In the genomic region with DNA sequence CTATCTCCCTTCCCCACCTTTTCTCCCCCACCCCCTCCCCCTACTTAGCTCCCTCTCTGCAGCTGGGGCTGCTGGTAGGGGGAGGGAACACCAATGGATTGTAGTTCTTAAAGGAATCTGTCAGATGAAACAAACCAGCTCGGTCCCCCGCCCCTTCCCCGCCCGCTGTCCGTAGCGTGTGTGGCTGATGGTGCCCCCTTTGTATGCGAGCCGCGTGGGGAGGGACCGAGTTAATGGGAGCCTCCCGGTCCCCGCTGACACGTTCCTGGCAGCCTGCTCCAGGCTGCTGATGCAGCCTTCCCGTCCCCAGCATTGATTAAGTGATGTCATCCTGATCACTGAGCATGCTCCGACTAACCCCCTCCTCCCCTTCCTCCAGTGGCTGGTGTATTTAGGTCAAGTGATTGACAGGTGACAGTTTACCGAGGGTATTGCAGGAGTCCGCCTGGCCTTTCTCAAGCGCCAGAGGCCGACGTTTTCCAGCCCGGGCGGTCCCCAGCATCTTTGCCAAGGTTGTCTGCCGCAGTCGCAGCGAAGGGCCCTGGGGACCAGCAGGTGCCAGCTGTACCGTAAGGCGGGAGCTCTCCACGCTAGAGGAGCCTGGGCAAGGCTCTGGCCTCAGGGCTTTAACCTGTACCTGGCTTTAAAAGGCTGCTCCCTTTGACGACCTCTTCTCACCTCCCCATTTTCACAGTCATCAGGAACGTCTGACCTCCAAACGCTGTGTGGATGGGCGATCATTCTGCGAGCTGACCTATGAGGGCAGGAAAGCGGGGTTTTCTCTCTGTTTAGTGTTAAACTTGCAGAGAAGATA, we compare ENCODE assay signal across 8 cellular contexts. TPM values are rescaled to one million over a fixed set of nuclear protein-coding genes. Genes with fewer than 3 reads are reported as not detected.
DNase-seq lines count a peak whose midpoint lies in the region; ATAC-seq and TF ChIP-seq lines count a peak whose summit lies in the region.

No MANE protein-coding gene starts in this region.

- ATAC-seq in activated CD8-positive, alpha-beta memory T cell treated with anti-CD3 and anti-CD28 coated beads, Interleukin-2, amount 10 ng/mL, durations not matched to agents 7 days and 5 days: peak; percentile 46
- ATAC-seq in HG03175 (IDR thresholded peaks at IDR 0.05; ENCODE audit: unreplicated experiment): no peak

- no peak overlapping the region for H3K9ac ChIP-seq in parathyroid adenoma

- 9 to 13% methylated on average over 11 to 18 of the region's 34 CpGs for WGBS in esophagus squamous epithelium, 2 donors

- H3K4me3 Mint-ChIP-seq in activated CD8-positive, alpha-beta memory T cell treated with anti-CD3 and anti-CD28 coated beads, Interleukin-2, amount 10 ng/mL, durations not matched to agents 7 days and 5 days: peak overlapping the region; percentile 79

- CTCF ChIA-PET in activated CD8-positive, alpha-beta memory T cell treated with anti-CD3 and anti-CD28 coated beads, Interleukin-2, amount 10 ng/mL, durations not matched to agents 7 days and 5 days (lab: Charles Lee): no interaction called here

- H2AFZ ChIP-seq in parathyroid adenoma: peak overlapping the region; percentile 82

- no peak for TF ChIP-seq CTCF in GM13977 (IDR thresholded peaks at IDR 0.05; ENCODE audit: extremely low read depth, insufficient read depth, missing control alignments)
- TF ChIP-seq CTCF in esophagus squamous epithelium (IDR thresholded peaks at IDR 0.05): no peak
- no peak for TF ChIP-seq CTCF in parathyroid adenoma (IDR thresholded peaks at IDR 0.05)

- peaks cover 19% of the 10 kb centered on the region for H3K4me1 Mint-ChIP-seq in activated CD8-positive, alpha-beta memory T cell treated with anti-CD3 and anti-CD28 coated beads, Interleukin-2, amount 10 ng/mL, durations not matched to agents 7 days and 5 days

- peak overlapping the region; percentile 20 for H3K4me2 ChIP-seq in parathyroid adenoma (ENCODE audit: low read length)

- TF ChIP-seq POLR2A in esophagus squamous epithelium (IDR thresholded peaks at IDR 0.05): peak in 1 of 4 donors; percentile 37

- in situ Hi-C loops in GM13977 (cut with MboI; ENCODE audit: low pct_unique_long_range_greater_than_20kb, low sequenced_read_pairs, unreplicated experiment): no loop called here

- peaks cover 15 to 29% (median 21%) of the 10 kb centered on the region in 3 donors for H3K4me1 ChIP-seq in esophagus squamous epithelium
- H3K4me1 ChIP-seq in parathyroid adenoma: no peaks in the 10 kb centered on the region

- H3K9me3 Mint-ChIP-seq in activated CD8-positive, alpha-beta memory T cell treated with anti-CD3 and anti-CD28 coated beads, Interleukin-2, amount 10 ng/mL, durations not matched to agents 7 days and 5 days (ENCODE audit: low read depth): no peaks in the 10 kb centered on the region

- H3K27me3 ChIP-seq in esophagus squamous epithelium (peaks cover 9 to 81% (median 21%) of the 10 kb centered on the region in 4 donors), parathyroid adenoma (ENCODE audit: control insufficient read depth, insufficient read depth, low read length) (no peaks in the 10 kb centered on the region)

- H3K9me3 ChIP-seq in esophagus squamous epithelium: peaks cover 0 to 14% (median 0%) of the 10 kb centered on the region in 3 donors
- H3K9me3 ChIP-seq in parathyroid adenoma (ENCODE audit: control insufficient read depth, low read length): no peaks in the 10 kb centered on the region

- intact Hi-C loops in esophagus squamous epithelium (cut with DNase I): no loop called here

- H3K27ac Mint-ChIP-seq in activated CD8-positive, alpha-beta memory T cell treated with anti-CD3 and anti-CD28 coated beads, Interleukin-2, amount 10 ng/mL, durations not matched to agents 7 days and 5 days: no peak overlapping the region

- peaks cover 20% of the 10 kb centered on the region for H3K27me3 Mint-ChIP-seq in activated CD8-positive, alpha-beta memory T cell treated with anti-CD3 and anti-CD28 coated beads, Interleukin-2, amount 10 ng/mL, durations not matched to agents 7 days and 5 days

- no peaks in the 10 kb centered on the region for H3K79me2 ChIP-seq in parathyroid adenoma

- peak overlapping the region in 1 of 4 donors; percentile 7 for H3K27ac ChIP-seq in esophagus squamous epithelium
- no peak overlapping the region for H3K27ac ChIP-seq in parathyroid adenoma

- DNase-seq in GM13977 (ENCODE audit: low spot score): peak; percentile 79
- peak; percentile 82 to 93 for DNase-seq in NCI-H2081 (lab: John Stamatoyannopoulos, UW)
- peak; percentile 76 for DNase-seq in activated CD8-positive, alpha-beta memory T cell treated with anti-CD3 and anti-CD28 coated beads, Interleukin-2, amount 10 ng/mL, durations not matched to agents 7 days and 5 days
- DNase-seq in esophagus squamous epithelium (lab: John Stamatoyannopoulos, UW): no peak
- no peak for DNase-seq in UCSD-AML1 (lab: John Stamatoyannopoulos, UW; ENCODE audit: unreplicated experiment)
- DNase-seq in ureter (ENCODE audit: low spot score): no peak

- H3K36me3 Mint-ChIP-seq in activated CD8-positive, alpha-beta memory T cell treated with anti-CD3 and anti-CD28 coated beads, Interleukin-2, amount 10 ng/mL, durations not matched to agents 7 days and 5 days: peaks cover 9% of the 10 kb centered on the region

- H3K36me3 ChIP-seq in esophagus squamous epithelium (no peaks in the 10 kb centered on the region), parathyroid adenoma (ENCODE audit: control insufficient read depth, insufficient read depth, low read length) (no peaks in the 10 kb centered on the region)

- H3K4me3 ChIP-seq in esophagus squamous epithelium (peak overlapping the region; percentile 31 to 70 (median 42)), parathyroid adenoma (ENCODE audit: low read depth, low read length) (no peak overlapping the region)

RNA-seq across cellular contexts. Expression of a gene that starts 1.8 kb away (rescaled TPM):
- total RNA-seq in activated CD8-positive, alpha-beta memory T cell treated with anti-CD3 and anti-CD28 coated beads, Interleukin-2, amount 10 ng/mL, durations not matched to agents 7 days and 5 days: 10 to 100 TPM; 16.2 to 18.3 TPM
- total RNA-seq in esophagus squamous epithelium (1 to 10 TPM in 1 of 4 donors, under 1 TPM in 2, not detected in 1; 0.09 to 2.3 (median 0.41) TPM), ureter (14.3 TPM)

Comparison
In these comparisons a context has a peak if more than half of its experiments do, and no peak if none do; other contexts are left out.
1. DNase-seq: peak in GM13977 (single experiment), NCI-H2081 (2 of 2) and activated CD8-positive, alpha-beta memory T cell treated with anti-CD3 and anti-CD28 coated beads, Interleukin-2, amount 10 ng/mL, durations not matched to agents 7 days and 5 days (single experiment); none in esophagus squamous epithelium (single experiment), UCSD-AML1 (single experiment) and ureter (single experiment).